2 cellular contexts compared by ENCODE assay signal in genomic region chr4:6688879-6689505, GRCh38.
TF ChIP-seq lines count a peak whose summit lies in the region.

No MANE protein-coding gene starts in this region.

TF ChIP-seq in GM12878, 131 proteins besides CTCF, POLR2A, EP300 and RAD21:
- TF ChIP-seq NR2C1 (IDR thresholded peaks at IDR 0.05): no peak
- 0 out of 2 replicates have a peak, but pooled peaks have one; percentile 18 for TF ChIP-seq CREB1 (IDR thresholded peaks at IDR 0.05; ENCODE audit: low read depth)
- no peak for TF ChIP-seq TCF7 (IDR thresholded peaks at IDR 0.05; ENCODE audit: borderline replicate concordance)
- TF ChIP-seq RFX5 (IDR thresholded peaks at IDR 0.05; ENCODE audit: low read depth, low read length): peak; percentile 82; the same call in 1 of the 2 replicates
- TF ChIP-seq ZNF384 (IDR thresholded peaks at IDR 0.05; ENCODE audit: borderline replicate concordance, low read depth, low read length): no peak
- TF ChIP-seq EGR1 (IDR thresholded peaks at IDR 0.05; ENCODE audit: borderline replicate concordance in 1 of 2, low read depth in 2 of 2, low read length in 2 of 2): 0 out of 3 replicates have a peak, but pooled peaks of 1 of the 2 experiments have one; percentile 15
- peak; percentile 4; the same call in 1 of the 2 replicates for TF ChIP-seq SMC3 (IDR thresholded peaks at IDR 0.05; ENCODE audit: borderline replicate concordance, low read length)
- TF ChIP-seq RUNX3 (IDR thresholded peaks at IDR 0.05; ENCODE audit: low read length): peak; percentile 81
- no peak for TF ChIP-seq STAT1 (conservative IDR thresholded peaks at IDR 0.05)
- 0 out of 4 replicates have a peak, but pooled peaks of 1 of the 2 experiments have one; percentile 21 for TF ChIP-seq IKZF2 (IDR thresholded peaks at IDR 0.05)
- TF ChIP-seq ZSCAN29 (IDR thresholded peaks at IDR 0.05): no peak
- 0 out of 2 replicates have a peak, but pooled peaks have one; percentile 6 for TF ChIP-seq YY1 (IDR thresholded peaks at IDR 0.05; ENCODE audit: low read depth, low read length)
- TF ChIP-seq SREBF1 (IDR thresholded peaks at IDR 0.05; ENCODE audit: low read length): no peak
- no peak for TF ChIP-seq EED (IDR thresholded peaks at IDR 0.05; ENCODE audit: low read depth)
- TF ChIP-seq SPI1 (IDR thresholded peaks at IDR 0.05; ENCODE audit: borderline replicate concordance, insufficient read depth, low read depth, low read length): no peak
- TF ChIP-seq PAX5 (IDR thresholded peaks at IDR 0.05; ENCODE audit: borderline replicate concordance, low read depth, low read length): 0 out of 2 replicates have a peak, but pooled peaks have one; percentile 25
- TF ChIP-seq SREBF2 (IDR thresholded peaks at IDR 0.05; ENCODE audit: low read length): no peak

TF ChIP-seq in HepG2, 621 proteins besides CTCF, POLR2A, EP300 and RAD21 (continues in another document):
- TF ChIP-seq ARID4A (CRISPR knock-in tag; IDR thresholded peaks at IDR 0.05; ENCODE audit: borderline replicate concordance) (no peak; the same call in 1 of the 2 replicates), NCOA1 (CRISPR knock-in tag; IDR thresholded peaks at IDR 0.05) (no peak), ATF1 (CRISPR knock-in tag; IDR thresholded peaks at IDR 0.05) (no peak), ZNF256 (CRISPR knock-in tag; conservative IDR thresholded peaks at IDR 0.05) (no peak), MBNL3 (CRISPR knock-in tag; conservative IDR thresholded peaks at IDR 0.05) (no peak), ZNF441 (CRISPR knock-in tag; IDR thresholded peaks at IDR 0.05; ENCODE audit: borderline replicate concordance) (no peak), NR3C1 (CRISPR knock-in tag; IDR thresholded peaks at IDR 0.05) (no peak), ERF (CRISPR knock-in tag; IDR thresholded peaks at IDR 0.05) (no peak; the same call in 1 of the 2 replicates), DRAP1 (CRISPR knock-in tag; IDR thresholded peaks at IDR 0.05) (no peak), MXD4 (CRISPR knock-in tag; IDR thresholded peaks at IDR 0.05) (no peak; the same call in 1 of the 2 replicates), GTF2F1 (IDR thresholded peaks at IDR 0.05; ENCODE audit: low read length) (no peak), ZNF788 (CRISPR knock-in tag; IDR thresholded peaks at IDR 0.05; ENCODE audit: borderline replicate concordance) (no peak), MYNN (CRISPR knock-in tag; IDR thresholded peaks at IDR 0.05; ENCODE audit: low read depth) (no peak), ZNF138 (CRISPR knock-in tag; IDR thresholded peaks at IDR 0.05; ENCODE audit: low read depth) (no peak), MAFG (CRISPR knock-in tag; IDR thresholded peaks at IDR 0.05) (no peak), ZNF253 (CRISPR knock-in tag; IDR thresholded peaks at IDR 0.05; ENCODE audit: borderline replicate concordance) (no peak), REST (IDR thresholded peaks at IDR 0.05; ENCODE audit: borderline replicate concordance in 1 of 2, low read depth in 1 of 2, low read length in 2 of 2) (peak in 1 of 2 experiments; percentile 14; a peak in 1 of 4 replicates), MLXIP (CRISPR knock-in tag; IDR thresholded peaks at IDR 0.05; ENCODE audit: borderline replicate concordance) (no peak), ZNF329 (CRISPR knock-in tag; IDR thresholded peaks at IDR 0.05; ENCODE audit: low read depth) (no peak), ARID5B (CRISPR knock-in tag; IDR thresholded peaks at IDR 0.05) (peak; percentile 33; the same call in 1 of the 2 replicates), ZBTB43 (CRISPR knock-in tag; conservative IDR thresholded peaks at IDR 0.05) (no peak), IRF1 (CRISPR knock-in tag; IDR thresholded peaks at IDR 0.05; ENCODE audit: low read depth) (no peak), DBP (CRISPR knock-in tag; IDR thresholded peaks at IDR 0.05; ENCODE audit: not compliant biosample characterization) (no peak)
